10 cellular contexts compared by ENCODE assay signal in genomic region chr10:77290528-77291155, GRCh38.
A peak's percentile ranks its signal among the peaks of the same experiment; 100 is the strongest.
DNase-seq lines count a peak whose midpoint lies in the region; ATAC-seq and TF ChIP-seq lines count a peak whose summit lies in the region.
"Had no signal": no experiment of that assay in that cellular context is flagged by ENCODE, and none has a peak within 500 bp of the region (broad histone marks: within the 10 kb centered on the region; RNA-seq: fewer than 3 reads in every experiment).

No MANE protein-coding gene starts in this region.

- H3K27me3 ChIP-seq in foreskin keratinocyte (no peaks in the 10 kb centered on the region), tibial artery (no peaks in the 10 kb centered on the region)
- H3K27me3 ChIP-seq: body of pancreas had no signal

- peaks cover 34% of the 10 kb centered on the region for H3K4me1 ChIP-seq in foreskin keratinocyte
- peaks cover 0 to 88% (median 43%) of the 10 kb centered on the region in 4 donors for H3K4me1 ChIP-seq in tibial artery

- no peaks in the 10 kb centered on the region for H3K36me3 Mint-ChIP-seq in activated T-cell treated with anti-CD3 and anti-CD28 coated beads, Interleukin-2, amount 50 U/mL, for 4 hours (ENCODE audit: insufficient read depth)

- H3K4me3 Mint-ChIP-seq in activated T-cell treated with anti-CD3 and anti-CD28 coated beads, Interleukin-2, amount 50 U/mL, for 4 hours = no peak overlapping the region

- H3K27me3 Mint-ChIP-seq in activated T-cell treated with anti-CD3 and anti-CD28 coated beads, Interleukin-2, amount 50 U/mL, for 4 hours (ENCODE audit: low read depth) = peaks cover 5% of the 10 kb centered on the region

- H3K4me1 Mint-ChIP-seq in activated T-cell treated with anti-CD3 and anti-CD28 coated beads, Interleukin-2, amount 50 U/mL, for 4 hours (ENCODE audit: low read depth) = no peaks in the 10 kb centered on the region

- no peaks in the 10 kb centered on the region for H3K36me3 ChIP-seq in tibial artery

- H3K27ac ChIP-seq in foreskin keratinocyte = peak overlapping the region; percentile 50
- peak overlapping the region; percentile 26 to 36 for H3K27ac ChIP-seq in tibial artery
- H3K27ac ChIP-seq: body of pancreas had no signal

- H3K9me3 Mint-ChIP-seq in activated T-cell treated with anti-CD3 and anti-CD28 coated beads, Interleukin-2, amount 50 U/mL, for 4 hours = no peaks in the 10 kb centered on the region

- intact Hi-C loops in tibial artery (cut with DNase I; ENCODE audit: low total_unique reads) = no loop called here

- H3K4me3 ChIP-seq in tibial artery = no peak overlapping the region
- H3K4me3 ChIP-seq: body of pancreas had no signal

- DNase-seq in H4 (ENCODE audit: low spot score) = peak; percentile 82
- peak; percentile 95 to 97 for DNase-seq in foreskin keratinocyte
- DNase-seq in tibial artery = no peak
- no peak for DNase-seq in iPS-NIHi7 (ENCODE audit: extremely low spot score)
- DNase-seq in ureter (ENCODE audit: low spot score) = no peak
- DNase-seq in activated T-cell treated with anti-CD3 and anti-CD28 coated beads, Interleukin-2, amount 50 U/mL, for 4 hours = no peak
- DNase-seq: body of pancreas, NCI-H187 treated with DMSO at 0.1 percent for 48 hours, SIG-M5 had no signal

- TF ChIP-seq CTCF in foreskin keratinocyte (conservative IDR thresholded peaks at IDR 0.05) = no peak
- TF ChIP-seq CTCF in tibial artery (IDR thresholded peaks at IDR 0.05) = no peak

- no peaks in the 10 kb centered on the region for H3K9me3 ChIP-seq in tibial artery
- H3K9me3 ChIP-seq: body of pancreas had no signal

- ATAC-seq in SK-N-SH treated with all-trans-retinoic acid at 6 μM for 48 hours (peak; percentile 82), foreskin keratinocyte (peak; percentile 76)
- no peak for ATAC-seq in activated T-cell treated with anti-CD3 and anti-CD28 coated beads, Interleukin-2, amount 50 U/mL, for 4 hours
- ATAC-seq: body of pancreas had no signal

TF ChIP-seq in SK-N-SH treated with all-trans-retinoic acid at 6 μM for 48 hours, 23 proteins besides CTCF, POLR2A, EP300 and RAD21:
- no peak for TF ChIP-seq ZFP3 (CRISPR knock-in tag; IDR thresholded peaks at IDR 0.05)
- no peak for TF ChIP-seq GLIS3 (CRISPR knock-in tag; IDR thresholded peaks at IDR 0.05)
- TF ChIP-seq PPARA (CRISPR knock-in tag; IDR thresholded peaks at IDR 0.05; ENCODE audit: borderline replicate concordance) = no peak
- TF ChIP-seq PATZ1 (CRISPR knock-in tag; IDR thresholded peaks at IDR 0.05; ENCODE audit: borderline replicate concordance) = no peak
- no peak for TF ChIP-seq CSRNP3 (CRISPR knock-in tag; IDR thresholded peaks at IDR 0.05)
- no peak for TF ChIP-seq ZNF8 (CRISPR knock-in tag; IDR thresholded peaks at IDR 0.05)
- TF ChIP-seq ESRRG (CRISPR knock-in tag; IDR thresholded peaks at IDR 0.05) = no peak
- TF ChIP-seq POU6F1 (CRISPR knock-in tag; IDR thresholded peaks at IDR 0.05; ENCODE audit: borderline replicate concordance, low read depth) = no peak
- TF ChIP-seq ISL1 (CRISPR knock-in tag; IDR thresholded peaks at IDR 0.05) = peak; percentile 45; the same call in 1 of the 2 replicates

Comparison
In these comparisons a context has a peak if more than half of its experiments do, and no peak if none do; other contexts are left out.
1. DNase-seq: peak in H4 (single experiment) and foreskin keratinocyte (2 of 2); none in tibial artery (0 of 2), iPS-NIHi7 (single experiment), ureter (single experiment) and activated T-cell treated with anti-CD3 and anti-CD28 coated beads, Interleukin-2, amount 50 U/mL, for 4 hours (single experiment).
2. ATAC-seq: peak in SK-N-SH treated with all-trans-retinoic acid at 6 μM for 48 hours (single experiment) and foreskin keratinocyte (single experiment); none in activated T-cell treated with anti-CD3 and anti-CD28 coated beads, Interleukin-2, amount 50 U/mL, for 4 hours (0 of 2).